ENCODE assay signal across 9 cellular contexts in genomic region chr9:126611188-126611587, GRCh38. TPM values are rescaled to one million over a fixed set of nuclear protein-coding genes. Genes with fewer than 3 reads are reported as not detected.
DNase-seq lines count a peak whose midpoint lies in the region; TF ChIP-seq lines count a peak whose summit lies in the region.
"Had no signal": no experiment of that assay in that cellular context is flagged by ENCODE, and none has a peak within 500 bp of the region (broad histone marks: within the 10 kb centered on the region; RNA-seq: fewer than 3 reads in every experiment).

No MANE protein-coding gene starts in this region.

- no peak for TF ChIP-seq EP300 in SK-N-SH (IDR thresholded peaks at IDR 0.05; ENCODE audit: borderline replicate concordance in 1 of 2, low read depth in 1 of 2, low read length in 1 of 2)

- no peaks in the 10 kb centered on the region for H3K9me3 ChIP-seq in CD4-positive, alpha-beta memory T cell (ENCODE audit: control insufficient read depth in 1 of 2, low read length in 2 of 2)
- H3K9me3 ChIP-seq in H9 (ENCODE audit: control insufficient read depth, low read depth, low read length) (no peaks in the 10 kb centered on the region), endodermal cell (ENCODE audit: control insufficient read depth, low read length) (no peaks in the 10 kb centered on the region), SK-N-SH (no peaks in the 10 kb centered on the region)

- H3K4me2 ChIP-seq in H9 (ENCODE audit: insufficient read depth, insufficient read length, low read length), result peak overlapping the region; percentile 51
- no peak overlapping the region for H3K4me2 ChIP-seq in SK-N-SH

- H3K23ac ChIP-seq in H9 (ENCODE audit: insufficient read length, low read depth, low read length), result no peak overlapping the region

- no peak overlapping the region for H2BK20ac ChIP-seq in H9 (ENCODE audit: low read depth, low read length, poor library complexity, severe bottlenecking)

- no peak overlapping the region for H3K18ac ChIP-seq in H9 (ENCODE audit: insufficient read length, low read depth, low read length)

- H3K27me3 Mint-ChIP-seq in CD4-positive, alpha-beta memory T cell, result peaks cover 48 to 55% of the 10 kb centered on the region in 2 donors
- H3K27me3 Mint-ChIP-seq in H9 (ENCODE audit: low read depth), result peaks cover 92% of the 10 kb centered on the region
- H3K27me3 Mint-ChIP-seq in endodermal cell (ENCODE audit: insufficient read depth), result peaks cover 87% of the 10 kb centered on the region
- peaks cover 93% of the 10 kb centered on the region for H3K27me3 Mint-ChIP-seq in nephron (ENCODE audit: low read depth)

- no peak overlapping the region for H2BK12ac ChIP-seq in H9 (ENCODE audit: insufficient read length, low read depth, low read length)

- no peaks in the 10 kb centered on the region for H3K79me1 ChIP-seq in H9 (ENCODE audit: insufficient read depth, low read depth, low read length, poor library complexity, severe bottlenecking)

- no peaks in the 10 kb centered on the region for H3K9me2 ChIP-seq in SK-N-SH

- no peak for TF ChIP-seq CTCF in H9 (conservative IDR thresholded peaks at IDR 0.05)
- no peak for TF ChIP-seq CTCF in endodermal cell (conservative IDR thresholded peaks at IDR 0.05)
- no peak for TF ChIP-seq CTCF in nephron (IDR thresholded peaks at IDR 0.05; ENCODE audit: unreplicated experiment in 3 of 3)
- TF ChIP-seq CTCF in SK-N-SH (IDR thresholded peaks at IDR 0.05), result no peak

- H3K27ac Mint-ChIP-seq in CD4-positive, alpha-beta memory T cell, result no peak overlapping the region
- H3K27ac Mint-ChIP-seq in H9, result no peak overlapping the region
- H3K27ac Mint-ChIP-seq in endodermal cell, result no peak overlapping the region
- H3K27ac Mint-ChIP-seq in nephron, result no peak overlapping the region

- H2BK5ac ChIP-seq in H9 (ENCODE audit: insufficient read length, low read length), result no peak overlapping the region

- no peaks in the 10 kb centered on the region for H3F3A ChIP-seq in SK-N-SH (replicated peaks; ENCODE audit: insufficient read depth)

- no peaks in the 10 kb centered on the region for H3K36me3 ChIP-seq in CD4-positive, alpha-beta memory T cell (ENCODE audit: insufficient read depth, low read length)
- H3K36me3 ChIP-seq in endodermal cell (ENCODE audit: control insufficient read depth, insufficient read depth, low read length) (no peaks in the 10 kb centered on the region), SK-N-SH (replicated peaks in 1 of 2; ENCODE audit: control insufficient read depth in 1 of 2, insufficient read depth in 2 of 2, low read length in 1 of 2) (no peaks in the 10 kb centered on the region)

- H3K36me3 Mint-ChIP-seq in CD4-positive, alpha-beta memory T cell, result no peaks in the 10 kb centered on the region
- H3K36me3 Mint-ChIP-seq in H9 (ENCODE audit: insufficient read depth in 1 of 3, low read depth in 3 of 3) (no peaks in the 10 kb centered on the region; a peak in 1 of 7 replicates), endodermal cell (ENCODE audit: low read depth) (no peaks in the 10 kb centered on the region), nephron (ENCODE audit: low read depth) (no peaks in the 10 kb centered on the region)

- no peak overlapping the region for H3T11ph ChIP-seq in H9 (ENCODE audit: low read length)

- H2AFZ ChIP-seq in H9 (ENCODE audit: low read length) (no peak overlapping the region), SK-N-SH (ENCODE audit: low read depth) (no peak overlapping the region)

- H2AK5ac ChIP-seq in H9 (ENCODE audit: insufficient read length, low read length), result no peak overlapping the region

- H3K56ac ChIP-seq in H9 (ENCODE audit: insufficient read length, low read depth, low read length), result no peak overlapping the region

- H3K4me1 Mint-ChIP-seq in CD4-positive, alpha-beta memory T cell, result peaks cover 13 to 28% (median 20%) of the 10 kb centered on the region in 4 donors
- H3K4me1 Mint-ChIP-seq in H9 (peaks cover 28 to 35% of the 10 kb centered on the region in 2 experiments), endodermal cell (peaks cover 18% of the 10 kb centered on the region), nephron (peaks cover 31% of the 10 kb centered on the region)

- no peak overlapping the region for H2BK15ac ChIP-seq in H9 (ENCODE audit: low read depth, low read length)

- WGBS in H9 (ENCODE audit: extremely low coverage, insufficient read length, low lambda C conversion rate), result no CpG with 5 or more reads among the region's 25 CpGs
- 16 to 20% methylated on average over 24 to 25 of the region's 25 CpGs for WGBS in endodermal cell (ENCODE audit: insufficient coverage in 1 of 2, insufficient read length in 1 of 2), 2 experiments
- WGBS in SK-N-SH (ENCODE audit: low lambda C conversion rate), result 20% methylated on average over 20 of the region's 25 CpGs

- peaks cover 25% of the 10 kb centered on the region for H3K27me3 ChIP-seq in CD4-positive, alpha-beta memory T cell (ENCODE audit: insufficient read depth, low read length)
- H3K27me3 ChIP-seq in H9 (ENCODE audit: insufficient read depth, low read length) (peaks cover 67% of the 10 kb centered on the region), endodermal cell (ENCODE audit: control insufficient read depth, insufficient read depth, low read length, poor library complexity, severe bottlenecking) (peaks cover 85% of the 10 kb centered on the region), SK-N-SH (ENCODE audit: insufficient read depth) (peaks cover 86% of the 10 kb centered on the region)

- peaks cover 31% of the 10 kb centered on the region for H3K4me1 ChIP-seq in CD4-positive, alpha-beta memory T cell (ENCODE audit: insufficient read depth, low read length)
- H3K4me1 ChIP-seq in H9 (ENCODE audit: insufficient read depth, low read length) (no peaks in the 10 kb centered on the region), endodermal cell (ENCODE audit: control insufficient read depth, insufficient read depth, low read length) (peaks cover 10% of the 10 kb centered on the region), SK-N-SH (ENCODE audit: control insufficient read depth in 1 of 2, insufficient read depth in 2 of 2, low read depth in 1 of 2, low read length in 1 of 2) (no peaks in the 10 kb centered on the region; a peak in 1 of 4 replicates)

- no peak overlapping the region for H4K8ac ChIP-seq in H9 (replicated peaks; ENCODE audit: insufficient read length, low read depth, low read length)

- H3K79me2 ChIP-seq in H9 (ENCODE audit: insufficient read depth, low read length) (no peaks in the 10 kb centered on the region), SK-N-SH (ENCODE audit: insufficient read depth) (no peaks in the 10 kb centered on the region)

- H3K9ac ChIP-seq in H9 (ENCODE audit: extremely low read depth, insufficient read length, low read length), result no peak overlapping the region
- no peak overlapping the region for H3K9ac ChIP-seq in endodermal cell (ENCODE audit: extremely low read depth, low read length, poor library complexity, severe bottlenecking)
- H3K9ac ChIP-seq in SK-N-SH, result no peak overlapping the region

- H3K4me3 Mint-ChIP-seq in CD4-positive, alpha-beta memory T cell, result peak overlapping the region in 6 of 8 donors; percentile 36 to 78 (median 53)
- H3K4me3 Mint-ChIP-seq in H9 (peak overlapping the region; percentile 19 to 80; a peak in 4 of 5 replicates), endodermal cell (peak overlapping the region; percentile 73), nephron (peak overlapping the region; percentile 73 to 77 (median 75))

- H4K91ac ChIP-seq in H9 (ENCODE audit: insufficient read length, low read depth, low read length), result no peak overlapping the region

- CTCF ChIA-PET in CD4-positive, alpha-beta memory T cell (lab: Charles Lee; ENCODE audit: partially characterized antibody), result no interaction called here
- CTCF ChIA-PET in SK-N-SH (lab: Yijun Ruan, JAX), result interaction anchor here (0.7 to 7.0 kb wide), 24 partner anchors 9 to 775 kb away, joined by 3 to 65 read pairs (median 6); no protein-coding TSS in a partner anchor

- DNase-seq in CD4-positive, alpha-beta memory T cell, result no peak
- no peak for DNase-seq in H9
- no peak for DNase-seq in endodermal cell
- DNase-seq in retina, result no peak
- DNase-seq in SK-N-SH, result no peak
- DNase-seq in activated CD4-positive, CD25-positive, alpha-beta regulatory T cell (lab: John Stamatoyannopoulos, UW), result no peak
- DNase-seq: cortex of kidney, foreskin melanocyte had no signal

- no peak overlapping the region; the same call in 1 of the 2 replicates for H3K14ac ChIP-seq in H9 (ENCODE audit: insufficient read depth, low read length)

- H3K23me2 ChIP-seq in H9 (ENCODE audit: insufficient read length, low read depth, low read length, poor library complexity, severe bottlenecking), result peaks cover 28% of the 10 kb centered on the region

- H3K4ac ChIP-seq in H9 (ENCODE audit: low read depth, low read length), result no peak overlapping the region

- no peak overlapping the region for H4K5ac ChIP-seq in H9 (ENCODE audit: insufficient read length, low read depth, low read length)

- POLR2A ChIA-PET in CD4-positive, alpha-beta memory T cell (lab: Charles Lee; ENCODE audit: partially characterized antibody), result no interaction called here
- POLR2A ChIA-PET in SK-N-SH (lab: Yijun Ruan, JAX), result no interaction called here

- no peak for TF ChIP-seq RAD21 in SK-N-SH (IDR thresholded peaks at IDR 0.05; ENCODE audit: low read length)

- no peak overlapping the region for H3K27ac ChIP-seq in CD4-positive, alpha-beta memory T cell (ENCODE audit: low read depth, low read length)
- no peak overlapping the region for H3K27ac ChIP-seq in H9 (ENCODE audit: insufficient read length, low read depth, low read length)
- H3K27ac ChIP-seq in endodermal cell (ENCODE audit: low read depth, low read length), result peak overlapping the region; percentile 17
- no peak overlapping the region for H3K27ac ChIP-seq in SK-N-SH (ENCODE audit: low read depth in 2 of 2, low read length in 1 of 2)

- intact Hi-C loops in CD4-positive, alpha-beta memory T cell (cut with micrococcal nuclease), result loop anchor here (1.0 kb wide), 1 partner anchor 79 kb away; no protein-coding TSS in a partner anchor

- H4K20me1 ChIP-seq in H9 (ENCODE audit: control insufficient read depth, insufficient read depth, insufficient read length) (no peaks in the 10 kb centered on the region), SK-N-SH (ENCODE audit: insufficient read depth) (no peaks in the 10 kb centered on the region)

- H2BK120ac ChIP-seq in H9 (ENCODE audit: low read depth, low read length, poor library complexity, severe bottlenecking), result no peak overlapping the region

- H3K4me3 ChIP-seq in CD4-positive, alpha-beta memory T cell (ENCODE audit: low read length in 2 of 2), result no peak overlapping the region
- peak overlapping the region; percentile 89 for H3K4me3 ChIP-seq in endodermal cell (ENCODE audit: low read length)
- H3K4me3 ChIP-seq in SK-N-SH (ENCODE audit: low read depth in 2 of 2, low read length in 1 of 2), result no peak overlapping the region

- peaks cover 0 to 2% (median 0%) of the 10 kb centered on the region in 8 donors for H3K9me3 Mint-ChIP-seq in CD4-positive, alpha-beta memory T cell
- H3K9me3 Mint-ChIP-seq in H9 (peaks cover 0 to 4% of the 10 kb centered on the region in 2 experiments; a peak in 1 of 5 replicates), endodermal cell (no peaks in the 10 kb centered on the region), nephron (no peaks in the 10 kb centered on the region)

RNA-seq across cellular contexts. Expression of gene LMX1B, which starts 2.5 kb away (rescaled TPM):
- not detected for total RNA-seq in CD4-positive, alpha-beta memory T cell
- not detected for polyA plus RNA-seq in CD4-positive, alpha-beta memory T cell
- total RNA-seq in H9 (2021), result 0.70 and 0.85 TPM in 2 replicates
- 10 to 100 TPM; 11.1 to 11.4 TPM for total RNA-seq in endodermal cell
- 15.4 TPM for polyA plus RNA-seq in endodermal cell (2013, experiment 1 of 2)
- 14.7 TPM for polyA plus RNA-seq in endodermal cell (2013, experiment 2 of 2)
- not detected in 2 replicates for polyA plus RNA-seq in SK-N-SH (2012; rRNA removed)
- polyA plus RNA-seq in SK-N-SH (2012; cell fraction: cytosol; rRNA removed), result not detected in 2 replicates
- not detected in 2 replicates for polyA plus RNA-seq in SK-N-SH (2012; cell fraction: nucleus; rRNA removed)
